Comparison of ENCODE assay signal across 18 cellular contexts in the genomic region with DNA sequence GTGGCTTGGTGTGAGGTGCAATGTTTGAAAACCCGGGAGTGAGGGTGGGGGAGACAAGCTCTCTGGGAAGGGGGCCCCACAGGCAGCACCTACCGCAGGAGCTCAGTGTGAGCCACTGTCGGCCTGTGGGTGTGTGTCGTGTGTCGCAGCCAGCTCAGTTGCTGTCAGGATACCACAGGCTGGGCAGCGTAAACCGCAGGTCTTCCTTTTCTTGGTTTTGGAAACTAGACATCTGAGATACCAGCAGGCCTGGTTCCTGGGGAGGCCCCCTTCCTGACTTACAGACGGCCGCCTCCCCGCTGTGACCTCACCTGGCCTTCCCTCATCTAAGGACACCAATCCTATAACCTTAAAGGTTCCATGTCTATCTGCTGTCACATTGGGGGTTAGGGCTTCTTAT.
DNase-seq lines count a peak whose midpoint lies in the region; ATAC-seq lines count a peak whose summit lies in the region.
"Had no signal": no experiment of that assay in that cellular context is flagged by ENCODE, and none has a peak within 500 bp of the region (broad histone marks: within the 10 kb centered on the region; RNA-seq: fewer than 3 reads in every experiment).

No MANE protein-coding gene starts in this region.

- H3K4me1 Mint-ChIP-seq in activated T-cell treated with anti-CD3 and anti-CD28 coated beads, Interleukin-2, amount 50 U/mL, for 24 hours (ENCODE audit: low read depth): peaks cover 16% of the 10 kb centered on the region
- H3K4me1 Mint-ChIP-seq in activated naive CD8-positive, alpha-beta T cell treated with anti-CD3 and anti-CD28 coated beads, Interleukin-2, amount 50 U/mL, for 24 hours: peaks cover 10% of the 10 kb centered on the region

- peak overlapping the region; percentile 74 for H3K27ac Mint-ChIP-seq in activated T-cell treated with anti-CD3 and anti-CD28 coated beads, Interleukin-2, amount 50 U/mL, for 24 hours
- peak overlapping the region; percentile 46 for H3K27ac Mint-ChIP-seq in activated naive CD8-positive, alpha-beta T cell treated with anti-CD3 and anti-CD28 coated beads, Interleukin-2, amount 50 U/mL, for 24 hours

- H3K4me3 Mint-ChIP-seq in activated T-cell treated with anti-CD3 and anti-CD28 coated beads, Interleukin-2, amount 50 U/mL, for 24 hours: no peak overlapping the region
- H3K4me3 Mint-ChIP-seq in activated naive CD8-positive, alpha-beta T cell treated with anti-CD3 and anti-CD28 coated beads, Interleukin-2, amount 50 U/mL, for 24 hours: no peak overlapping the region

- peaks cover 91% of the 10 kb centered on the region for H3K36me3 Mint-ChIP-seq in activated T-cell treated with anti-CD3 and anti-CD28 coated beads, Interleukin-2, amount 50 U/mL, for 24 hours (ENCODE audit: low read depth)
- peaks cover 36% of the 10 kb centered on the region for H3K36me3 Mint-ChIP-seq in activated naive CD8-positive, alpha-beta T cell treated with anti-CD3 and anti-CD28 coated beads, Interleukin-2, amount 50 U/mL, for 24 hours (ENCODE audit: low read depth)

- DNase-seq in activated T-cell treated with anti-CD3 and anti-CD28 coated beads, Interleukin-2, amount 50 U/mL, for 24 hours: no peak
- DNase-seq in activated T-cell treated with anti-CD3 and anti-CD28 coated beads for 4 hours (no peak), MV-4-11 (lab: John Stamatoyannopoulos, UW) (peak; percentile 29), T1000 (lab: John Stamatoyannopoulos, UW) (no peak), iPS-NIHi11 (ENCODE audit: low spot score) (no peak)
- DNase-seq in activated naive CD8-positive, alpha-beta T cell treated with anti-CD3 and anti-CD28 coated beads, Interleukin-2, amount 50 U/mL, for 24 hours: no peak
- no peak for DNase-seq in stimulated activated naive CD8-positive, alpha-beta T cell treated with anti-CD3 and anti-CD28 coated beads, Interleukin-15, Interleukin-2, amounts not matched to agents 100 U/mL and 50 U/mL, for 24 hours
- DNase-seq: DMS 273 treated with DMSO at 0.1 percent for 48 hours, GF-D8, Karpas-422, MG63, NCI-H1105, NCI-H1694 treated with DMSO at 0.1 percent for 48 hours, NCI-H2107, NCI-H345, NCI-H526 treated with DMSO at 0.1 percent for 48 hours, Right ventricle myocardium superior had no signal

- H3K9me3 Mint-ChIP-seq in activated T-cell treated with anti-CD3 and anti-CD28 coated beads, Interleukin-2, amount 50 U/mL, for 24 hours: no peaks in the 10 kb centered on the region
- H3K9me3 Mint-ChIP-seq in activated naive CD8-positive, alpha-beta T cell treated with anti-CD3 and anti-CD28 coated beads, Interleukin-2, amount 50 U/mL, for 24 hours: no peaks in the 10 kb centered on the region

- no peaks in the 10 kb centered on the region for H3K27me3 Mint-ChIP-seq in activated T-cell treated with anti-CD3 and anti-CD28 coated beads, Interleukin-2, amount 50 U/mL, for 24 hours
- no peaks in the 10 kb centered on the region for H3K27me3 Mint-ChIP-seq in activated naive CD8-positive, alpha-beta T cell treated with anti-CD3 and anti-CD28 coated beads, Interleukin-2, amount 50 U/mL, for 24 hours

- peak; percentile 41 for ATAC-seq in activated naive CD8-positive, alpha-beta T cell treated with anti-CD3 and anti-CD28 coated beads, Interleukin-2, amount 50 U/mL, for 24 hours
- ATAC-seq in stimulated activated naive CD8-positive, alpha-beta T cell treated with anti-CD3 and anti-CD28 coated beads, Interleukin-15, Interleukin-2, amounts not matched to agents 100 U/mL and 50 U/mL, for 24 hours: peak; percentile 22
- ATAC-seq in HG03460 (IDR thresholded peaks at IDR 0.05; ENCODE audit: unreplicated experiment): no peak
